ENCODE assay signal across 1 cellular context in genomic region chr19:17075035-17075859, GRCh38.
A peak's percentile ranks its signal among the peaks of the same experiment; 100 is the strongest.
TF ChIP-seq lines count a peak whose summit lies in the region.

Gene HAUS8, minus strand, starts transcription at chr19:17075452. Its CDS starts 30 bp downstream, at chr19:17075422.
Gene MYO9B, plus strand, starts transcription at chr19:17075777. Its CDS starts 25,941 bp downstream, at chr19:17101718.

TF ChIP-seq in K562, 482 proteins besides CTCF, POLR2A, EP300 and RAD21 (continued from another document and continues in another):
- TF ChIP-seq RERE (CRISPR knock-in tag; IDR thresholded peaks at IDR 0.05; ENCODE audit: borderline replicate concordance) (no peak), NR0B1 (IDR thresholded peaks at IDR 0.05; ENCODE audit: partially characterized antibody) (no peak), RFX5 (IDR thresholded peaks at IDR 0.05; ENCODE audit: low read depth, low read length) (no peak), JUN (IDR thresholded peaks at IDR 0.05; ENCODE audit: borderline replicate concordance, low read depth, low read length) (peak; percentile 75; the same call in 1 of the 2 replicates), JUN (CRISPR knock-in tag; IDR thresholded peaks at IDR 0.05; ENCODE audit: borderline replicate concordance) (no peak), MIER1 (IDR thresholded peaks at IDR 0.05; ENCODE audit: low read depth) (no peak), GTF2E2 (tag; IDR thresholded peaks at IDR 0.05) (peak; percentile 96), KDM4B (IDR thresholded peaks at IDR 0.05; ENCODE audit: borderline replicate concordance in 2 of 2, low read depth in 1 of 2) (peak in 1 of 2 experiments; percentile 80; a peak in 1 of 4 replicates), NFE2 (IDR thresholded peaks at IDR 0.05; ENCODE audit: low read depth) (peak; percentile 51; the same call in 1 of the 2 replicates), PATZ1 (CRISPR knock-in tag; IDR thresholded peaks at IDR 0.05; ENCODE audit: borderline replicate concordance) (no peak), ZBTB5 (IDR thresholded peaks at IDR 0.05) (no peak), PHB (CRISPR knock-in tag; IDR thresholded peaks at IDR 0.05) (no peak), CEBPZ (IDR thresholded peaks at IDR 0.05; ENCODE audit: borderline replicate concordance, low read depth, low read length) (no peak), ZNF24 (IDR thresholded peaks at IDR 0.05) (no peak), ZNF347 (CRISPR knock-in tag; IDR thresholded peaks at IDR 0.05; ENCODE audit: low read depth) (no peak), RAD51 (IDR thresholded peaks at IDR 0.05; ENCODE audit: borderline replicate concordance, low read depth) (no peak), ZNF445 (CRISPR knock-in tag; IDR thresholded peaks at IDR 0.05; ENCODE audit: low read depth) (no peak), ZNF197 (CRISPR knock-in tag; IDR thresholded peaks at IDR 0.05; ENCODE audit: low read depth) (no peak), PHTF2 (CRISPR knock-in tag; IDR thresholded peaks at IDR 0.05) (no peak), FUS (optimal IDR thresholded peaks at IDR 0.05; ENCODE audit: low read depth, low read length) (no peak), ZNF274 (IDR thresholded peaks at IDR 0.05; ENCODE audit: borderline replicate concordance, low read depth, low read length) (no peak), HOXB6 (CRISPR knock-in tag; IDR thresholded peaks at IDR 0.05; ENCODE audit: borderline replicate concordance) (no peak), ZNF23 (CRISPR knock-in tag; IDR thresholded peaks at IDR 0.05) (no peak), ZBED1 (IDR thresholded peaks at IDR 0.05) (peak; percentile 50; the same call in 1 of the 2 replicates), MECOM (CRISPR knock-in tag; IDR thresholded peaks at IDR 0.05) (no peak), MXD1 (CRISPR knock-in tag; IDR thresholded peaks at IDR 0.05; ENCODE audit: borderline replicate concordance, poor library complexity, severe bottlenecking) (no peak), ZNF184 (CRISPR knock-in tag; IDR thresholded peaks at IDR 0.05) (no peak), HNRNPUL1 (IDR thresholded peaks at IDR 0.05; ENCODE audit: low read length) (no peak), ZNF696 (CRISPR knock-in tag; conservative IDR thresholded peaks at IDR 0.05) (no peak), ETV1 (tag; conservative IDR thresholded peaks at IDR 0.05; ENCODE audit: low read depth) (no peak), DIDO1 (tag; IDR thresholded peaks at IDR 0.05; ENCODE audit: low read depth) (no peak), ZBTB11 (CRISPR knock-in tag; IDR thresholded peaks at IDR 0.05) (no peak; a peak in 2 of 6 replicates), CUX1 (CRISPR knock-in tag; IDR thresholded peaks at IDR 0.05) (no peak), ELF2 (CRISPR knock-in tag; IDR thresholded peaks at IDR 0.05) (peak; percentile 86), MAFF (IDR thresholded peaks at IDR 0.05; ENCODE audit: low read length) (peak; percentile 67; the same call in 1 of the 2 replicates)
